ENCODE assay signal across 1 cellular context in the genomic region with DNA sequence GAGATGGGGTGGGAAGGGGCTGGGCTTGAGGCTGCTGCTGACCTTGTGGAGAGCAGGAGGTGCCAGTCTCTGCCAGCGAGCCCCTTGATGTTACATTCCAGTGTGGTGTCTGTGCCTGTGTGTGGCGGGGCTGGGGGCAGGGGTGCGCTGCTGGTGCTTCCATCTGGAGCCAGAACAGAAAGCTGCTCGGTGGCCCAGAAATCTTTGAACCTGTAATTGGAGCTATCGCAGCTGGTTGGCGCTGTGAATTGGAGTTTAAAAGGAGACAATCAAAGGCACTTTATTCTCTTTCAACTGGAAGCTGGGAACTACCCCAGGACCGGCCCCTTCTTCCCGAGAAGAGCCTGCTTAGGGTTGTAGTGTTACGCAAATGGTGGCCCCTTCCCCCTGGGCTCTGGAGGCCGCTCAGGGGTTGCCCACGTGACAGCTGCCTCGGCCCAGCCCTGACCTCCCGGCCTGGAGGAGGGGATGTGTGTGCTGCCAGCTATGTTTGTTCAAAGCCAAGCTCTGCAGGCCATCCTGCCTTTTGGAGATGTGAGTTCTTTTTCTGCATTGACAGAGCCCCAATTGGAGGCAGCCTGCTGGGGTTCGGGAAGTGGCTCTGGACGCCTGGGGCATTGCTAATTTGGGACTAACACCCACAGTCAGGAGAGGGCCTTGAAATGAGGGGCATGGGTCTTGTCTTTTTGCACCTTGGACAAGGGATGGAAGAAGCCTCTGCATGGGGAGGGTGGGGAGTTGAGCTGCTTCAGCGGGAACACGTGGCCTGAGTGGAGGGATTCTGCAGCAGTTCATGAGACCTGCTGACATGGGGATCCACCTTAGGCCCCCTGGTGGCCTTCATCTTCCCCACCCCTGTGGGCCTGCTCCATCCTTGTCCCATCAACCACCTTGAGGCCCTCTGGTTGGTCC.
A peak's percentile ranks its signal among the peaks of the same experiment; 100 is the strongest.
TF ChIP-seq lines count a peak whose summit lies in the region.

No MANE protein-coding gene starts in this region.

TF ChIP-seq in IMR-90, 13 proteins besides CTCF, POLR2A, EP300 and RAD21:
- TF ChIP-seq, protein P1, sequence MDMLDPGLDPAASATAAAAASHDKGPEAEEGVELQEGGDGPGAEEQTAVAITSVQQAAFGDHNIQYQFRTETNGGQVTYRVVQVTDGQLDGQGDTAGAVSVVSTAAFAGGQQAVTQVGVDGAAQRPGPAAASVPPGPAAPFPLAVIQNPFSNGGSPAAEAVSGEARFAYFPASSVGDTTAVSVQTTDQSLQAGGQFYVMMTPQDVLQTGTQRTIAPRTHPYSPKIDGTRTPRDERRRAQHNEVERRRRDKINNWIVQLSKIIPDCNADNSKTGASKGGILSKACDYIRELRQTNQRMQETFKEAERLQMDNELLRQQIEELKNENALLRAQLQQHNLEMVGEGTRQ (IDR thresholded peaks at IDR 0.05; ENCODE audit: low read depth, low read length) = peak; percentile 45
- TF ChIP-seq, protein P2, sequence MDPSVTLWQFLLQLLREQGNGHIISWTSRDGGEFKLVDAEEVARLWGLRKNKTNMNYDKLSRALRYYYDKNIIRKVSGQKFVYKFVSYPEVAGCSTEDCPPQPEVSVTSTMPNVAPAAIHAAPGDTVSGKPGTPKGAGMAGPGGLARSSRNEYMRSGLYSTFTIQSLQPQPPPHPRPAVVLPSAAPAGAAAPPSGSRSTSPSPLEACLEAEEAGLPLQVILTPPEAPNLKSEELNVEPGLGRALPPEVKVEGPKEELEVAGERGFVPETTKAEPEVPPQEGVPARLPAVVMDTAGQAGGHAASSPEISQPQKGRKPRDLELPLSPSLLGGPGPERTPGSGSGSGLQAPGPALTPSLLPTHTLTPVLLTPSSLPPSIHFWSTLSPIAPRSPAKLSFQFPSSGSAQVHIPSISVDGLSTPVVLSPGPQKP (IDR thresholded peaks at IDR 0.05; ENCODE audit: borderline replicate concordance, low read depth, low read length) = no peak
- TF ChIP-seq CHD1 (IDR thresholded peaks at IDR 0.05; ENCODE audit: low read depth, low read length) = no peak
- peak; percentile 13; the same call in 1 of the 2 replicates for TF ChIP-seq SMC3 (IDR thresholded peaks at IDR 0.05; ENCODE audit: low read depth, low read length)
- no peak for TF ChIP-seq CEBPB (IDR thresholded peaks at IDR 0.05; ENCODE audit: low read depth, low read length)
- TF ChIP-seq RFX5 (IDR thresholded peaks at IDR 0.05; ENCODE audit: low read depth, low read length) = no peak
- no peak for TF ChIP-seq MAFK (IDR thresholded peaks at IDR 0.05; ENCODE audit: low read depth, low read length)
- TF ChIP-seq MAZ (IDR thresholded peaks at IDR 0.05; ENCODE audit: borderline replicate concordance, low read depth, low read length) = no peak
- TF ChIP-seq FOS (IDR thresholded peaks at IDR 0.05; ENCODE audit: low read depth, low read length) = no peak
TF ChIP-seq in IMR-90: peak in this region for 2.
